In genomic region chr16:56515665-56516064, GRCh38 we compare ENCODE assay signal across 20 cellular contexts. TPM values are rescaled to one million over a fixed set of nuclear protein-coding genes. Genes with fewer than 3 reads are reported as not detected.
DNase-seq lines count a peak whose midpoint lies in the region; ATAC-seq and TF ChIP-seq lines count a peak whose summit lies in the region.
"Had no signal": no experiment of that assay in that cellular context is flagged by ENCODE, and none has a peak within 500 bp of the region (broad histone marks: within the 10 kb centered on the region; RNA-seq: fewer than 3 reads in every experiment).

No MANE protein-coding gene starts in this region.

- DNase-seq in SK-N-SH, result no peak
- no peak for DNase-seq in T-helper 17 cell
- DNase-seq in superior temporal gyrus (ENCODE audit: extremely low spot score), result peak; percentile 56
- no peak for DNase-seq in NCI-H1105 treated with DMSO at 0.1 percent for 48 hours (lab: John Stamatoyannopoulos, UW)
- DNase-seq in stimulated activated CD4-positive, alpha-beta T cell treated with anti-CD3 and anti-CD28 coated beads, Interleukin-1b, Interleukin-23, amount 100 ng/mL, for 48 hours, result no peak
- no peak for DNase-seq in activated CD4-positive, alpha-beta T cell treated with anti-CD3 and anti-CD28 coated beads for 48 hours
- DNase-seq: DMS79, GDM1, GOT3, NCI-H1092 treated with DMSO at 0.1 percent for 48 hours, NCI-H187 treated with DMSO at 0.1 percent for 48 hours, NCI-H774, Peyer's patch, SHP77 had no signal

- H3K4me1 ChIP-seq in SK-N-SH (ENCODE audit: control insufficient read depth in 1 of 2, insufficient read depth in 2 of 2, low read depth in 1 of 2, low read length in 1 of 2), result peaks cover 15 to 17% of the 10 kb centered on the region in 2 experiments; a peak in 3 of 4 replicates

- H3K36me3 Mint-ChIP-seq in T-helper 17 cell (ENCODE audit: low read depth), result peaks cover 1% of the 10 kb centered on the region

- no peak for TF ChIP-seq RAD21 in SK-N-SH (IDR thresholded peaks at IDR 0.05; ENCODE audit: low read length)

- peaks cover 48% of the 10 kb centered on the region for H3K4me1 Mint-ChIP-seq in T-helper 17 cell

- no peak overlapping the region for H2AFZ ChIP-seq in SK-N-SH (ENCODE audit: low read depth)

- no peaks in the 10 kb centered on the region for H3K27me3 ChIP-seq in SK-N-SH (ENCODE audit: insufficient read depth)
- no peaks in the 10 kb centered on the region for H3K27me3 ChIP-seq in layer of hippocampus (ENCODE audit: control insufficient read depth, insufficient read depth, low read length)
- H3K27me3 ChIP-seq: Peyer's patch had no signal

- peaks cover 14% of the 10 kb centered on the region for H3F3A ChIP-seq in SK-N-SH (replicated peaks; ENCODE audit: insufficient read depth)

- H3K79me2 ChIP-seq in SK-N-SH (ENCODE audit: insufficient read depth), result peaks cover 84% of the 10 kb centered on the region

- ATAC-seq in SK-N-SH treated with all-trans-retinoic acid at 6 μM for 48 hours (no peak), T-helper 17 cell (no peak)
- ATAC-seq: K562 had no signal

- H3K4me2 ChIP-seq in SK-N-SH, result peak overlapping the region; percentile 27; the same call in 1 of the 2 replicates

- H3K27ac ChIP-seq in SK-N-SH (ENCODE audit: low read depth in 2 of 2, low read length in 1 of 2), result no peak overlapping the region
- H3K27ac ChIP-seq in layer of hippocampus (ENCODE audit: low read depth, low read length), result peak overlapping the region; percentile 99
- H3K27ac ChIP-seq: Peyer's patch had no signal

- 88% methylated on average over 6 of the region's 6 CpGs for WGBS in SK-N-SH (ENCODE audit: low lambda C conversion rate)

- H3K9me2 ChIP-seq in SK-N-SH, result no peaks in the 10 kb centered on the region

- H3K4me3 ChIP-seq in SK-N-SH (ENCODE audit: low read depth in 2 of 2, low read length in 1 of 2), result no peak overlapping the region
- H3K4me3 ChIP-seq: K562, Peyer's patch had no signal

- POLR2A ChIA-PET in SK-N-SH (lab: Yijun Ruan, JAX), result no interaction called here

- no peak overlapping the region for H3K4me3 Mint-ChIP-seq in T-helper 17 cell

- H3K9me3 ChIP-seq in SK-N-SH, result no peaks in the 10 kb centered on the region; the same call in 1 of the 2 replicates
- H3K9me3 ChIP-seq in T-helper 17 cell (ENCODE audit: control insufficient read depth, low read length, poor library complexity, severe bottlenecking), result no peaks in the 10 kb centered on the region
- H3K9me3 ChIP-seq: Peyer's patch had no signal

- no peaks in the 10 kb centered on the region for H3K27me3 Mint-ChIP-seq in T-helper 17 cell

- no peak for TF ChIP-seq EP300 in SK-N-SH (IDR thresholded peaks at IDR 0.05; ENCODE audit: borderline replicate concordance in 1 of 2, low read depth in 1 of 2, low read length in 1 of 2)

- no peak overlapping the region for H3K9ac ChIP-seq in SK-N-SH

- peaks cover 6 to 21% of the 10 kb centered on the region in 2 experiments for H3K36me3 ChIP-seq in SK-N-SH (replicated peaks in 1 of 2; ENCODE audit: control insufficient read depth in 1 of 2, insufficient read depth in 2 of 2, low read length in 1 of 2)

- TF ChIP-seq CTCF in SK-N-SH (IDR thresholded peaks at IDR 0.05), result no peak

- H4K20me1 ChIP-seq in SK-N-SH (ENCODE audit: insufficient read depth), result peaks cover 21% of the 10 kb centered on the region

- peak overlapping the region; percentile 14 for H3K27ac Mint-ChIP-seq in T-helper 17 cell

- CTCF ChIA-PET in SK-N-SH (lab: Yijun Ruan, JAX), result interaction anchor here (1.9 kb wide), 1 partner anchor 85 kb away, joined by 9 read pairs; no protein-coding TSS in a partner anchor

TF ChIP-seq in SK-N-SH, 30 proteins besides CTCF, POLR2A, EP300 and RAD21:
- TF ChIP-seq, protein P1, sequence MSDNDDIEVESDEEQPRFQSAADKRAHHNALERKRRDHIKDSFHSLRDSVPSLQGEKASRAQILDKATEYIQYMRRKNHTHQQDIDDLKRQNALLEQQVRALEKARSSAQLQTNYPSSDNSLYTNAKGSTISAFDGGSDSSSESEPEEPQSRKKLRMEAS (IDR thresholded peaks at IDR 0.05; ENCODE audit: low read depth), result no peak
- TF ChIP-seq RFX5 (IDR thresholded peaks at IDR 0.05; ENCODE audit: low read length), result no peak
- TF ChIP-seq TEAD4 (IDR thresholded peaks at IDR 0.05; ENCODE audit: borderline replicate concordance, insufficient read depth), result no peak
- TF ChIP-seq, protein P2, sequence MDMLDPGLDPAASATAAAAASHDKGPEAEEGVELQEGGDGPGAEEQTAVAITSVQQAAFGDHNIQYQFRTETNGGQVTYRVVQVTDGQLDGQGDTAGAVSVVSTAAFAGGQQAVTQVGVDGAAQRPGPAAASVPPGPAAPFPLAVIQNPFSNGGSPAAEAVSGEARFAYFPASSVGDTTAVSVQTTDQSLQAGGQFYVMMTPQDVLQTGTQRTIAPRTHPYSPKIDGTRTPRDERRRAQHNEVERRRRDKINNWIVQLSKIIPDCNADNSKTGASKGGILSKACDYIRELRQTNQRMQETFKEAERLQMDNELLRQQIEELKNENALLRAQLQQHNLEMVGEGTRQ (IDR thresholded peaks at IDR 0.05; ENCODE audit: borderline replicate concordance, low read depth, low read length), result no peak
- TF ChIP-seq FOSL2 (IDR thresholded peaks at IDR 0.05; ENCODE audit: borderline replicate concordance, low read depth), result no peak
- no peak for TF ChIP-seq JUND (IDR thresholded peaks at IDR 0.05)
- no peak for TF ChIP-seq GABPA (IDR thresholded peaks at IDR 0.05; ENCODE audit: low read depth)
- no peak for TF ChIP-seq TCF12 (IDR thresholded peaks at IDR 0.05)
- TF ChIP-seq GATA2 (CRISPR knock-in tag; IDR thresholded peaks at IDR 0.05), result no peak
- no peak for TF ChIP-seq MEF2A (IDR thresholded peaks at IDR 0.05; ENCODE audit: borderline replicate concordance, low read depth)
- no peak for TF ChIP-seq YY1 (IDR thresholded peaks at IDR 0.05; ENCODE audit: low read depth)
- TF ChIP-seq ELF1 (IDR thresholded peaks at IDR 0.05), result no peak

TF ChIP-seq in SK-N-SH treated with all-trans-retinoic acid at 6 μM for 48 hours, 23 proteins besides CTCF, POLR2A, EP300 and RAD21 (continues in another document):
- TF ChIP-seq RARB (CRISPR knock-in tag; IDR thresholded peaks at IDR 0.05) (no peak), BACH2 (CRISPR knock-in tag; IDR thresholded peaks at IDR 0.05; ENCODE audit: borderline replicate concordance) (no peak), PPARA (CRISPR knock-in tag; IDR thresholded peaks at IDR 0.05; ENCODE audit: borderline replicate concordance) (no peak), SNAI2 (CRISPR knock-in tag; IDR thresholded peaks at IDR 0.05) (no peak), ISL1 (CRISPR knock-in tag; IDR thresholded peaks at IDR 0.05) (no peak), ESRRG (CRISPR knock-in tag; IDR thresholded peaks at IDR 0.05) (no peak), OSR1 (CRISPR knock-in tag; IDR thresholded peaks at IDR 0.05) (no peak), TCF4 (CRISPR knock-in tag; IDR thresholded peaks at IDR 0.05; ENCODE audit: borderline replicate concordance) (no peak), ZFP30 (CRISPR knock-in tag; IDR thresholded peaks at IDR 0.05) (no peak), CSRNP3 (CRISPR knock-in tag; IDR thresholded peaks at IDR 0.05) (no peak), ZNF8 (CRISPR knock-in tag; IDR thresholded peaks at IDR 0.05) (no peak), ARNTL (CRISPR knock-in tag; IDR thresholded peaks at IDR 0.05; ENCODE audit: borderline replicate concordance, low read depth) (no peak)
- TF ChIP-seq, protein P3, sequence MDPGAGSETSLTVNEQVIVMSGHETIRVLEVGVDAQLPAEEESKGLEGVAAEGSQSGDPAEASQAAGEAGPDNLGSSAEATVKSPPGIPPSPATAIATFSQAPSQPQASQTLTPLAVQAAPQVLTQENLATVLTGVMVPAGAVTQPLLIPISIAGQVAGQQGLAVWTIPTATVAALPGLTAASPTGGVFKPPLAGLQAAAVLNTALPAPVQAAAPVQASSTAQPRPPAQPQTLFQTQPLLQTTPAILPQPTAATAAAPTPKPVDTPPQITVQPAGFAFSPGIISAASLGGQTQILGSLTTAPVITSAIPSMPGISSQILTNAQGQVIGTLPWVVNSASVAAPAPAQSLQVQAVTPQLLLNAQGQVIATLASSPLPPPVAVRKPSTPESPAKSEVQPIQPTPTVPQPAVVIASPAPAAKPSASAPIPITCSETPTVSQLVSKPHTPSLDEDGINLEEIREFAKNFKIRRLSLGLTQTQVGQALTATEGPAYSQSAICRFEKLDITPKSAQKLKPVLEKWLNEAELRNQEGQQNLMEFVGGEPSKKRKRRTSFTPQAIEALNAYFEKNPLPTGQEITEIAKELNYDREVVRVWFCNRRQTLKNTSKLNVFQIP (CRISPR knock-in tag; IDR thresholded peaks at IDR 0.05; ENCODE audit: borderline replicate concordance, low read depth), result no peak
- TF ChIP-seq, protein P4, sequence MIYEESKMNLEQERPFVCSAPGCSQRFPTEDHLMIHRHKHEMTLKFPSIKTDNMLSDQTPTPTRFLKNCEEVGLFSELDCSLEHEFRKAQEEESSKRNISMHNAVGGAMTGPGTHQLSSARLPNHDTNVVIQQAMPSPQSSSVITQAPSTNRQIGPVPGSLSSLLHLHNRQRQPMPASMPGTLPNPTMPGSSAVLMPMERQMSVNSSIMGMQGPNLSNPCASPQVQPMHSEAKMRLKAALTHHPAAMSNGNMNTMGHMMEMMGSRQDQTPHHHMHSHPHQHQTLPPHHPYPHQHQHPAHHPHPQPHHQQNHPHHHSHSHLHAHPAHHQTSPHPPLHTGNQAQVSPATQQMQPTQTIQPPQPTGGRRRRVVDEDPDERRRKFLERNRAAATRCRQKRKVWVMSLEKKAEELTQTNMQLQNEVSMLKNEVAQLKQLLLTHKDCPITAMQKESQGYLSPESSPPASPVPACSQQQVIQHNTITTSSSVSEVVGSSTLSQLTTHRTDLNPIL (CRISPR knock-in tag; IDR thresholded peaks at IDR 0.05; ENCODE audit: low read depth), result no peak

RNA-seq across cellular contexts. Expression of gene BBS2, which starts 4.2 kb away (rescaled TPM):
- 74.3 and 93.5 TPM in 2 replicates for polyA plus RNA-seq in SK-N-SH (2012; rRNA removed)
- 70.3 and 97.7 TPM in 2 replicates for polyA plus RNA-seq in SK-N-SH (2012; cell fraction: cytosol; rRNA removed)
- 116 and 206 TPM in 2 replicates for polyA plus RNA-seq in SK-N-SH (2012; cell fraction: nucleus; rRNA removed)
- 10 to 100 TPM; 47.2 to 60.9 TPM for total RNA-seq in T-helper 17 cell

RNA-seq across cellular contexts. Expression of gene MT4, which starts 49.2 kb away (rescaled TPM):
- polyA plus RNA-seq in SK-N-SH (2012; rRNA removed), result not detected in 2 replicates
- not detected in 2 replicates for polyA plus RNA-seq in SK-N-SH (2012; cell fraction: cytosol; rRNA removed)
- not detected in 2 replicates for polyA plus RNA-seq in SK-N-SH (2012; cell fraction: nucleus; rRNA removed)
- total RNA-seq in T-helper 17 cell, result not detected
- total RNA-seq: A172, K562, MCF 10A, NCI-H460, Peyer's patch had no signal
- polyA plus RNA-seq: K562 had no signal
